ENCODE assay signal across 9 cellular contexts in the genomic region with DNA sequence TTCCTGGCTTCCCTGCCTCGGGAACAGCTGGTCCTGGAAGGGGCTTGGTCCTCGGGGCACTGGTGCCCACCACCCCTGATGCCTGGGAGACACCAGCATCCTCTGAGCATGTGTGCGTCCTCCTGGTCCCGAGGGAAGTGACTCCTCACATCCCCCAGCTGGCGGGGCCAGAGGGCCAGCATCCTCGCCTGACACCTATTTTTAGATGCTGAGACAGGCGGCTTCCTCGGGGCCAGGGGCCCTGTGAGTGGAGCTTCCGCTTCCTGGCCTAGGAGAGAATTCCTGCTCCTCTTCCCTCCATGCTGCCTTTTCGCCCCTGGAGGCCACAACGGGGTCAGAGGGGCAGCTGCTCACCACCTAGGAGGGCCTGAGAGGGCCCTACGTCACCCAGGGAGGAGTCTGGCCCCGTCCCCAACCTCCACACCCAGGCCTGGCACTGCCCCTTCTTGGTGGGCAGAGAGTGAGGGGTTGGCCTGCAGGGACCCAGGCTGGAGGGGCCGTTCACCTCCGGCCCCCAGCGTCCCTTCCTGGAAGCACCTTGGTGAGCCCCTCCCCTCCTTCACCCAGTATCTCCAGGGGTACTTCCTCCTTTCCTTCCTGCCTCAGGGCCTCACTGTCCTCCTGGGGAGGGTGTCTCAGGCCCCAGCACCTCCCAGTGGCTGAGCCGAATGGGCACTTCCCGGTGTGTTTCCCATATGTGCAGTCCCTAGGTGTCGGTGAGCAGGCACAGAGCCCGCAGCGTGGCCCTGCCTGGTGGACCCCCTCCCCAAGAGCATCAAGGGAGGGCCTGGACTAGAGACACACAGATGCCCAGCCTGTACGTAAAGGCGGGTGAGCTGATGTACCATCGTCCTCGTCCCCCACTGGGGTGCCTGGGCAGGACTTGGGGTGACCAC. TPM values are rescaled to one million over a fixed set of nuclear protein-coding genes. Genes with fewer than 3 reads are reported as not detected.
DNase-seq lines count a peak whose midpoint lies in the region; FAIRE-seq and TF ChIP-seq lines count a peak whose summit lies in the region.
"Had no signal": no experiment of that assay in that cellular context is flagged by ENCODE, and none has a peak within 500 bp of the region (broad histone marks: within the 10 kb centered on the region; RNA-seq: fewer than 3 reads in every experiment).

No MANE protein-coding gene starts in this region.

- no peaks in the 10 kb centered on the region for H3K27me3 Mint-ChIP-seq in nephron progenitor cell (ENCODE audit: low read depth, poor library complexity)

- CTCF ChIA-PET in BJ (lab: Yijun Ruan, JAX), result interaction anchor here (1.2 to 2.6 kb wide), 4 partner anchors 18 to 78 kb away, joined by 3 to 14 read pairs (median 8); partner anchors contain the start of gene TSSC4
- CTCF ChIA-PET in endothelial cell of umbilical vein (lab: Charles Lee), result interaction anchor here (1.0 to 1.9 kb wide), 6 partner anchors 13 to 78 kb away, joined by 3 to 18 read pairs (median 6); partner anchors contain the start of gene TSSC4
- CTCF ChIA-PET in HEK293T (lab: Yijun Ruan, JAX), result no interaction called here

- H3K27ac ChIP-seq in endothelial cell of umbilical vein (ENCODE audit: insufficient read depth, low read depth, low read length), result peak overlapping the region; percentile 91

- peaks cover 56% of the 10 kb centered on the region for H3K4me1 ChIP-seq in endothelial cell of umbilical vein (ENCODE audit: control insufficient read depth, extremely low read depth, insufficient read depth, low read length)

- no peaks in the 10 kb centered on the region for H3K27me3 ChIP-seq in BJ (ENCODE audit: control insufficient read depth, insufficient read depth, low read length)
- H3K27me3 ChIP-seq in endothelial cell of umbilical vein (ENCODE audit: control insufficient read depth in 2 of 2, insufficient read depth in 2 of 2, low read length in 2 of 2), result no peaks in the 10 kb centered on the region

- peaks cover 56% of the 10 kb centered on the region for H3K4me1 Mint-ChIP-seq in nephron progenitor cell

- no peak overlapping the region for H2AFZ ChIP-seq in endothelial cell of umbilical vein (ENCODE audit: low read depth, low read length)

- DNase-seq in BJ (ENCODE audit: low read depth) (no peak), NAMALWA (ENCODE audit: low spot score) (peak; percentile 55), endothelial cell of umbilical vein (ENCODE audit: low read depth, low spot score) (peak; percentile 51), nephron progenitor cell (no peak), GM19240 (ENCODE audit: insufficient read length, low spot score) (no peak), NCI-H1694 (lab: John Stamatoyannopoulos, UW) (no peak), iPS-NIHi7 (ENCODE audit: extremely low spot score) (no peak), HEK293T (ENCODE audit: extremely low spot score) (no peak)
- DNase-seq: GDM1 had no signal

- H3K9me1 ChIP-seq in endothelial cell of umbilical vein (replicated peaks; ENCODE audit: control insufficient read depth, extremely low read depth, insufficient read depth, low read length), result no peaks in the 10 kb centered on the region

- POLR2A ChIA-PET in BJ (lab: Charles Lee) (no interaction called here), endothelial cell of umbilical vein (lab: Charles Lee) (interaction anchor here (1.1 kb wide), 1 partner anchor 17 kb away, joined by 6 read pairs; the partner anchor contains the start of gene TSSC4), HEK293T (lab: Yijun Ruan, JAX) (no interaction called here)

- H3K36me3 ChIP-seq in BJ (ENCODE audit: control insufficient read depth, insufficient read depth, low read length), result peaks cover 19% of the 10 kb centered on the region
- H3K36me3 ChIP-seq in endothelial cell of umbilical vein (ENCODE audit: control insufficient read depth in 2 of 2, extremely low read depth in 1 of 2, insufficient read depth in 2 of 2, low read length in 2 of 2), result peaks cover 2 to 4% of the 10 kb centered on the region in 2 experiments

- H3K9ac ChIP-seq in endothelial cell of umbilical vein (replicated peaks; ENCODE audit: extremely low read depth, insufficient read depth, low read length), result peak overlapping the region; percentile 43

- H3K4me3 Mint-ChIP-seq in nephron progenitor cell, result no peak overlapping the region

- peak overlapping the region; percentile 28 for H3K4me2 ChIP-seq in endothelial cell of umbilical vein (ENCODE audit: insufficient read depth, low read length)

- peaks cover 96% of the 10 kb centered on the region for H3K79me2 ChIP-seq in endothelial cell of umbilical vein (ENCODE audit: control insufficient read depth, insufficient read depth, low read length)

- H3K36me3 Mint-ChIP-seq in nephron progenitor cell (ENCODE audit: low read depth), result no peaks in the 10 kb centered on the region

- peak overlapping the region; percentile 94 for H3K27ac Mint-ChIP-seq in nephron progenitor cell

- FAIRE-seq in endothelial cell of umbilical vein (lab: Jason Lieb, UNC), result peak; percentile 85

- H3K4me3 ChIP-seq in BJ (ENCODE audit: low read depth, low read length) (no peak overlapping the region), endothelial cell of umbilical vein (replicated peaks in 1 of 3; ENCODE audit: insufficient read depth in 1 of 3, low read depth in 1 of 3, low read length in 3 of 3) (no peak overlapping the region)

- dilution Hi-C loops in endothelial cell of umbilical vein (cut with MboI; ENCODE audit: extremely low pct_ligation_motif_present, low sequenced_read_pairs), result no loop called here

- H3K9me3 ChIP-seq in endothelial cell of umbilical vein (replicated peaks; ENCODE audit: control insufficient read depth, insufficient read depth, low read length), result no peaks in the 10 kb centered on the region

- H3K9me3 Mint-ChIP-seq in nephron progenitor cell, result no peaks in the 10 kb centered on the region

- intact Hi-C loops in endothelial cell of umbilical vein (cut with micrococcal nuclease), result loop anchor here (1.0 kb wide), 1 partner anchor 17 kb away; the partner anchor contains the start of gene TSSC4

- BruUV-seq in endothelial cell of umbilical vein (replicated peaks; lab: Mats Ljungman, UMichigan), result no TSS peak

- TF ChIP-seq POLR2A in endothelial cell of umbilical vein (IDR thresholded peaks at IDR 0.05; ENCODE audit: low read depth, low read length), result no peak

- H4K20me1 ChIP-seq in endothelial cell of umbilical vein (replicated peaks; ENCODE audit: control insufficient read depth, extremely low read depth, insufficient read depth, low read length), result peaks cover 2% of the 10 kb centered on the region

- TF ChIP-seq CTCF in BJ (IDR thresholded peaks at IDR 0.05; ENCODE audit: insufficient read depth, low read depth, low read length), result peak; percentile 8; the same call in 1 of the 2 replicates
- TF ChIP-seq CTCF in endothelial cell of umbilical vein (IDR thresholded peaks at IDR 0.05; ENCODE audit: extremely low read depth in 1 of 2, insufficient read depth in 1 of 2, low read depth in 1 of 2, low read length in 2 of 2), result no peak
- no peak for TF ChIP-seq CTCF in nephron progenitor cell (IDR thresholded peaks at IDR 0.05)

TF ChIP-seq in endothelial cell of umbilical vein, 7 proteins besides CTCF, POLR2A, EP300 and RAD21:
- TF ChIP-seq GATA2 (IDR thresholded peaks at IDR 0.05; ENCODE audit: insufficient read depth, insufficient read length, low read depth, low read length) (no peak), POLR2AphosphoS5 (IDR thresholded peaks at IDR 0.05; ENCODE audit: insufficient read depth, low read depth, low read length) (peak; percentile 79), JUN (IDR thresholded peaks at IDR 0.05; ENCODE audit: borderline replicate concordance, insufficient read depth, insufficient read length, low read depth) (peak; percentile 23), EZH2 (IDR thresholded peaks at IDR 0.05; ENCODE audit: borderline replicate concordance, low read depth, low read length, severe bottlenecking) (no peak), FOS (IDR thresholded peaks at IDR 0.05; ENCODE audit: borderline replicate concordance, insufficient read depth, low read length) (no peak), MYC (IDR thresholded peaks at IDR 0.05; ENCODE audit: low read depth, low read length) (peak; percentile 5)
TF ChIP-seq in endothelial cell of umbilical vein: peak in this region for 3.

TF ChIP-seq in HEK293T, 16 proteins besides CTCF, POLR2A, EP300 and RAD21 (continues in another document):
- TF ChIP-seq SP1 (IDR thresholded peaks at IDR 0.05) (no peak), TARDBP (IDR thresholded peaks at IDR 0.05) (no peak), BHLHE40 (IDR thresholded peaks at IDR 0.05; ENCODE audit: borderline replicate concordance) (no peak)
- TF ChIP-seq, protein P1, sequence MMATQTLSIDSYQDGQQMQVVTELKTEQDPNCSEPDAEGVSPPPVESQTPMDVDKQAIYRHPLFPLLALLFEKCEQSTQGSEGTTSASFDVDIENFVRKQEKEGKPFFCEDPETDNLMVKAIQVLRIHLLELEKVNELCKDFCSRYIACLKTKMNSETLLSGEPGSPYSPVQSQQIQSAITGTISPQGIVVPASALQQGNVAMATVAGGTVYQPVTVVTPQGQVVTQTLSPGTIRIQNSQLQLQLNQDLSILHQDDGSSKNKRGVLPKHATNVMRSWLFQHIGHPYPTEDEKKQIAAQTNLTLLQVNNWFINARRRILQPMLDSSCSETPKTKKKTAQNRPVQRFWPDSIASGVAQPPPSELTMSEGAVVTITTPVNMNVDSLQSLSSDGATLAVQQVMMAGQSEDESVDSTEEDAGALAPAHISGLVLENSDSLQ (IDR thresholded peaks at IDR 0.05), result no peak

RNA-seq across cellular contexts. Expression of gene CD81, which starts 6.1 kb away (rescaled TPM):
- polyA plus RNA-seq in BJ (2011; rRNA removed) (479 and 875 TPM in 2 replicates), endothelial cell of umbilical vein (641 and 802 TPM in 2 replicates)
- polyA minus RNA-seq in BJ (2011; rRNA and poly(A)+ RNA removed), result 860 and 873 TPM in 2 replicates
- 409 and 445 TPM in 2 replicates for total RNA-seq in endothelial cell of umbilical vein
- 406 and 474 TPM in 2 replicates for polyA plus RNA-seq in endothelial cell of umbilical vein (2011; cell fraction: cytosol; rRNA removed)
- 199 and 205 TPM in 2 replicates for polyA plus RNA-seq in endothelial cell of umbilical vein (2011; cell fraction: nucleus; rRNA removed)
- 516 and 727 TPM in 2 replicates for polyA plus RNA-seq in endothelial cell of umbilical vein (2012)
- 404 and 450 TPM in 2 replicates for polyA minus RNA-seq in endothelial cell of umbilical vein
- 53.1 TPM for polyA minus RNA-seq in endothelial cell of umbilical vein (2011; cell fraction: cytosol; rRNA and poly(A)+ RNA removed)
- polyA minus RNA-seq in endothelial cell of umbilical vein (2011; cell fraction: nucleus; rRNA and poly(A)+ RNA removed), result 58.3 and 65.3 TPM in 2 replicates

RNA-seq across cellular contexts. Expression of gene TSSC4, which starts 17.4 kb away (rescaled TPM):
- polyA plus RNA-seq in BJ (2011; rRNA removed), result 16.3 and 30.5 TPM in 2 replicates
- 18.0 and 20.7 TPM in 2 replicates for polyA minus RNA-seq in BJ (2011; rRNA and poly(A)+ RNA removed)
- total RNA-seq in endothelial cell of umbilical vein, result 59.6 and 61.9 TPM in 2 replicates
- polyA plus RNA-seq in endothelial cell of umbilical vein, result 42.7 and 53.4 TPM in 2 replicates
- 18.3 and 31.5 TPM in 2 replicates for polyA plus RNA-seq in endothelial cell of umbilical vein (2011; cell fraction: cytosol; rRNA removed)
- polyA plus RNA-seq in endothelial cell of umbilical vein (2011; cell fraction: nucleus; rRNA removed), result 49.2 and 51.9 TPM in 2 replicates
- 32.6 and 42.6 TPM in 2 replicates for polyA plus RNA-seq in endothelial cell of umbilical vein (2012)
- polyA minus RNA-seq in endothelial cell of umbilical vein, result 20.5 and 25.8 TPM in 2 replicates
- 15.2 TPM for polyA minus RNA-seq in endothelial cell of umbilical vein (2011; cell fraction: cytosol; rRNA and poly(A)+ RNA removed)
- polyA minus RNA-seq in endothelial cell of umbilical vein (2011; cell fraction: nucleus; rRNA and poly(A)+ RNA removed), result 24.1 and 48.8 TPM in 2 replicates

Comparison
In these comparisons a context has a peak if more than half of its experiments do, and no peak if none do; other contexts are left out.
1. DNase-seq: peak in NAMALWA (single experiment) and endothelial cell of umbilical vein (single experiment); none in BJ (single experiment), nephron progenitor cell (single experiment), GM19240 (single experiment), NCI-H1694 (single experiment), iPS-NIHi7 (single experiment) and HEK293T (single experiment).